Comparison of ENCODE assay signal across 32 cellular contexts in the genomic region with DNA sequence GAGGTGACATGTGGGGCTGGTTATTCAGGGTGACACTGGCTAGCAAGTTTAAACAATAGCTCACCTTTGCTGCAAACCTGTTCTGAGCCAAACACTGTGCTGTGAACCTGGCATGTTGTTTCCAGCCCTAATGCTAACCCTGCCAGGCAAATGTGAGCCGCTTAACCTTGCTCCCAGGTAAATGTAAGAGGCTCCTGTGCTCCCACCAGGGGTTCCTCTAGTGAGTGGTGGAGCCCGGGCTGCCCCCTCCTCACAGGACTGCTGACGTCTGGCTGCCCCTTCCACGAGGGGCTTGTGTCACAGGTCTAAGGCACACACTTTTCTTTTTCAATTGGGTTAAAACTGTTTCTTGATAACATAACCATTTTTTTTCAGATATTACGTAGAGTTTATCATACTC.
"Had no signal": no experiment of that assay in that cellular context is flagged by ENCODE, and none has a peak within 500 bp of the region (broad histone marks: within the 10 kb centered on the region; RNA-seq: fewer than 3 reads in every experiment).

No MANE protein-coding gene starts in this region.

- H3K4me3 ChIP-seq: ascending aorta, cardiac muscle cell, colonic mucosa had no signal

- DNase-seq: activated B cell treated with CpG ODN at 0.5 μM for 24 hours; activated CD4-positive, alpha-beta memory T cell treated with anti-CD3 and anti-CD28 coated beads for 36 hours; activated CD4-positive, alpha-beta T cell treated with anti-CD3 and anti-CD28 coated beads for 4 hours; activated CD4-positive, alpha-beta T cell treated with anti-CD3 and anti-CD28 coated beads, Interleukin-2, amount 10 ng/mL, durations not matched to agents 24 days and 14 days; activated CD4-positive, alpha-beta T cell treated with anti-CD3 and anti-CD28 coated beads, Interleukin-2, amount 50 U/mL, for 1 hour; activated CD4-positive, alpha-beta T cell treated with anti-CD3 and anti-CD28 coated beads, Interleukin-2, amount 50 U/mL, for 4 hours; activated CD4-positive, CD25-positive, alpha-beta regulatory T cell treated with anti-CD3 and anti-CD28 coated beads, Interleukin-2, amount 50 U/mL, for 72 hours; activated CD8-positive, alpha-beta memory T cell treated with anti-CD3 and anti-CD28 coated beads, Interleukin-2, amount 50 U/mL, for 48 hours; activated CD8-positive, alpha-beta T cell treated with anti-CD3 and anti-CD28 coated beads for 36 hours; activated effector memory CD4-positive, alpha-beta T cell treated with Interleukin-2 at 50 U/mL for 16 hours; activated gamma-delta T cell; activated naive CD4-positive, alpha-beta T cell treated with anti-CD3 and anti-CD28 coated beads, Interleukin-2, amount 10 ng/mL, durations not matched to agents 7 days and 5 days; activated naive CD4-positive, alpha-beta T cell treated with Interleukin-2 at 50 U/mL for 16 hours; activated naive CD8-positive, alpha-beta T cell treated with anti-CD3 and anti-CD28 coated beads, Interleukin-2, amount 10 ng/mL, durations not matched to agents 7 days and 5 days; activated naive CD8-positive, alpha-beta T cell treated with anti-CD3 and anti-CD28 coated beads, Interleukin-2, amount 50 U/mL, for 24 hours; activated T-cell treated with anti-CD3 and anti-CD28 coated beads, Interleukin-2, amount 50 U/mL, for 24 hours; activated T-cell treated with anti-CD3 and anti-CD28 coated beads, Interleukin-2, amount 50 U/mL, for 48 hours; amygdala; anterior cingulate cortex; caudate nucleus; cerebellar nuclear complex; colonic mucosa; T-helper 2 cell; T-helper 9 cell had no signal

- H3K4me1 Mint-ChIP-seq: activated B cell treated with CpG ODN at 0.5 μM for 24 hours; activated CD4-positive, alpha-beta T cell treated with anti-CD3 and anti-CD28 coated beads, Interleukin-2, amount 10 ng/mL, durations not matched to agents 24 days and 14 days; activated naive CD4-positive, alpha-beta T cell treated with anti-CD3 and anti-CD28 coated beads, Interleukin-2, amount 10 ng/mL, durations not matched to agents 7 days and 5 days; activated naive CD4-positive, alpha-beta T cell treated with anti-CD3 and anti-CD28 coated beads, Interleukin-2, amount 50 U/mL, for 24 hours; activated naive CD8-positive, alpha-beta T cell treated with anti-CD3 and anti-CD28 coated beads, Interleukin-2, amount 10 ng/mL, durations not matched to agents 7 days and 5 days; activated naive CD8-positive, alpha-beta T cell treated with anti-CD3 and anti-CD28 coated beads, Interleukin-2, amount 50 U/mL, for 24 hours; brain; central memory CD8-positive, alpha-beta T cell had no signal

- H3K27me3 ChIP-seq: ascending aorta, cardiac muscle cell, colonic mucosa had no signal

- ATAC-seq: activated CD8-positive, alpha-beta T cell treated with anti-CD3 and anti-CD28 coated beads for 36 hours; activated naive CD8-positive, alpha-beta T cell treated with anti-CD3 and anti-CD28 coated beads, Interleukin-2, amount 50 U/mL, for 24 hours had no signal

- H3K27ac Mint-ChIP-seq: activated B cell treated with CpG ODN at 0.5 μM for 24 hours; activated CD4-positive, alpha-beta memory T cell treated with anti-CD3 and anti-CD28 coated beads for 36 hours; activated CD4-positive, alpha-beta T cell treated with anti-CD3 and anti-CD28 coated beads, Interleukin-2, amount 10 ng/mL, durations not matched to agents 24 days and 14 days; activated CD8-positive, alpha-beta T cell treated with anti-CD3 and anti-CD28 coated beads for 36 hours; activated naive CD4-positive, alpha-beta T cell treated with anti-CD3 and anti-CD28 coated beads, Interleukin-2, amount 10 ng/mL, durations not matched to agents 7 days and 5 days; activated naive CD4-positive, alpha-beta T cell treated with anti-CD3 and anti-CD28 coated beads, Interleukin-2, amount 50 U/mL, for 24 hours; activated naive CD8-positive, alpha-beta T cell; activated naive CD8-positive, alpha-beta T cell treated with anti-CD3 and anti-CD28 coated beads, Interleukin-2, amount 10 ng/mL, durations not matched to agents 7 days and 5 days; activated naive CD8-positive, alpha-beta T cell treated with anti-CD3 and anti-CD28 coated beads, Interleukin-2, amount 50 U/mL, for 24 hours; activated T-cell treated with anti-CD3 and anti-CD28 coated beads, Interleukin-2, amount 50 U/mL, for 24 hours; activated T-helper 2 cell treated with anti-CD3 and anti-CD28 coated beads, Interferon-gamma antibody, Interleukin-2, Interleukin-4, amounts not matched to agents 10 μg/mL and 5 μg/mL and 100 μg/mL, durations not matched to agents 14 hours and 24 hours and 36 hours; brain; T-helper 2 cell treated with Interferon-gamma antibody and Interleukin-4, amounts not matched to agents 5 μg/mL and 100 μg/mL, for 36 hours had no signal

- H3K27me3 Mint-ChIP-seq: activated B cell treated with CpG ODN at 0.5 μM for 24 hours; activated CD4-positive, alpha-beta memory T cell treated with anti-CD3 and anti-CD28 coated beads for 36 hours; activated CD4-positive, alpha-beta T cell treated with anti-CD3 and anti-CD28 coated beads, Interleukin-2, amount 10 ng/mL, durations not matched to agents 24 days and 14 days; activated CD8-positive, alpha-beta T cell treated with anti-CD3 and anti-CD28 coated beads for 36 hours; activated naive CD4-positive, alpha-beta T cell treated with anti-CD3 and anti-CD28 coated beads, Interleukin-2, amount 10 ng/mL, durations not matched to agents 7 days and 5 days; activated naive CD4-positive, alpha-beta T cell treated with anti-CD3 and anti-CD28 coated beads, Interleukin-2, amount 50 U/mL, for 24 hours; activated naive CD8-positive, alpha-beta T cell; activated naive CD8-positive, alpha-beta T cell treated with anti-CD3 and anti-CD28 coated beads, Interleukin-2, amount 50 U/mL, for 24 hours; activated T-cell treated with anti-CD3 and anti-CD28 coated beads, Interleukin-2, amount 50 U/mL, for 24 hours; central memory CD8-positive, alpha-beta T cell had no signal

- H3K36me3 Mint-ChIP-seq: activated CD4-positive, alpha-beta memory T cell treated with anti-CD3 and anti-CD28 coated beads for 36 hours; activated naive CD4-positive, alpha-beta T cell treated with anti-CD3 and anti-CD28 coated beads, Interleukin-2, amount 10 ng/mL, durations not matched to agents 7 days and 5 days; activated naive CD4-positive, alpha-beta T cell treated with anti-CD3 and anti-CD28 coated beads, Interleukin-2, amount 50 U/mL, for 24 hours; activated naive CD8-positive, alpha-beta T cell; activated naive CD8-positive, alpha-beta T cell treated with anti-CD3 and anti-CD28 coated beads, Interleukin-2, amount 10 ng/mL, durations not matched to agents 7 days and 5 days; brain had no signal

- H3K4me3 Mint-ChIP-seq: activated B cell treated with CpG ODN at 0.5 μM for 24 hours; activated CD4-positive, alpha-beta memory T cell treated with anti-CD3 and anti-CD28 coated beads for 36 hours; activated CD4-positive, alpha-beta T cell treated with anti-CD3 and anti-CD28 coated beads, Interleukin-2, amount 10 ng/mL, durations not matched to agents 24 days and 14 days; activated CD8-positive, alpha-beta T cell treated with anti-CD3 and anti-CD28 coated beads for 36 hours; activated naive CD4-positive, alpha-beta T cell treated with anti-CD3 and anti-CD28 coated beads, Interleukin-2, amount 10 ng/mL, durations not matched to agents 7 days and 5 days; activated naive CD4-positive, alpha-beta T cell treated with anti-CD3 and anti-CD28 coated beads, Interleukin-2, amount 50 U/mL, for 24 hours; activated naive CD8-positive, alpha-beta T cell; activated naive CD8-positive, alpha-beta T cell treated with anti-CD3 and anti-CD28 coated beads, Interleukin-2, amount 10 ng/mL, durations not matched to agents 7 days and 5 days; activated naive CD8-positive, alpha-beta T cell treated with anti-CD3 and anti-CD28 coated beads, Interleukin-2, amount 50 U/mL, for 24 hours; activated T-cell treated with anti-CD3 and anti-CD28 coated beads, Interleukin-2, amount 50 U/mL, for 24 hours; brain; central memory CD8-positive, alpha-beta T cell; T-helper 2 cell treated with Interferon-gamma antibody and Interleukin-4, amounts not matched to agents 5 μg/mL and 100 μg/mL, for 36 hours had no signal

- H3K9me3 Mint-ChIP-seq: activated CD4-positive, alpha-beta T cell treated with anti-CD3 and anti-CD28 coated beads, Interleukin-2, amount 10 ng/mL, durations not matched to agents 24 days and 14 days; activated CD8-positive, alpha-beta T cell treated with anti-CD3 and anti-CD28 coated beads for 36 hours; activated naive CD4-positive, alpha-beta T cell treated with anti-CD3 and anti-CD28 coated beads, Interleukin-2, amount 50 U/mL, for 24 hours; activated naive CD8-positive, alpha-beta T cell treated with anti-CD3 and anti-CD28 coated beads, Interleukin-2, amount 10 ng/mL, durations not matched to agents 7 days and 5 days; activated T-cell treated with anti-CD3 and anti-CD28 coated beads, Interleukin-2, amount 50 U/mL, for 24 hours; activated T-helper 2 cell treated with anti-CD3 and anti-CD28 coated beads, Interferon-gamma antibody, Interleukin-2, Interleukin-4, amounts not matched to agents 10 μg/mL and 5 μg/mL and 100 μg/mL, durations not matched to agents 14 hours and 24 hours and 36 hours; T-helper 2 cell treated with Interferon-gamma antibody and Interleukin-4, amounts not matched to agents 5 μg/mL and 100 μg/mL, for 36 hours had no signal

- H3K36me3 ChIP-seq: ascending aorta, cardiac muscle cell, colonic mucosa had no signal
